ENCODE assay signal across 9 cellular contexts in the genomic region with DNA sequence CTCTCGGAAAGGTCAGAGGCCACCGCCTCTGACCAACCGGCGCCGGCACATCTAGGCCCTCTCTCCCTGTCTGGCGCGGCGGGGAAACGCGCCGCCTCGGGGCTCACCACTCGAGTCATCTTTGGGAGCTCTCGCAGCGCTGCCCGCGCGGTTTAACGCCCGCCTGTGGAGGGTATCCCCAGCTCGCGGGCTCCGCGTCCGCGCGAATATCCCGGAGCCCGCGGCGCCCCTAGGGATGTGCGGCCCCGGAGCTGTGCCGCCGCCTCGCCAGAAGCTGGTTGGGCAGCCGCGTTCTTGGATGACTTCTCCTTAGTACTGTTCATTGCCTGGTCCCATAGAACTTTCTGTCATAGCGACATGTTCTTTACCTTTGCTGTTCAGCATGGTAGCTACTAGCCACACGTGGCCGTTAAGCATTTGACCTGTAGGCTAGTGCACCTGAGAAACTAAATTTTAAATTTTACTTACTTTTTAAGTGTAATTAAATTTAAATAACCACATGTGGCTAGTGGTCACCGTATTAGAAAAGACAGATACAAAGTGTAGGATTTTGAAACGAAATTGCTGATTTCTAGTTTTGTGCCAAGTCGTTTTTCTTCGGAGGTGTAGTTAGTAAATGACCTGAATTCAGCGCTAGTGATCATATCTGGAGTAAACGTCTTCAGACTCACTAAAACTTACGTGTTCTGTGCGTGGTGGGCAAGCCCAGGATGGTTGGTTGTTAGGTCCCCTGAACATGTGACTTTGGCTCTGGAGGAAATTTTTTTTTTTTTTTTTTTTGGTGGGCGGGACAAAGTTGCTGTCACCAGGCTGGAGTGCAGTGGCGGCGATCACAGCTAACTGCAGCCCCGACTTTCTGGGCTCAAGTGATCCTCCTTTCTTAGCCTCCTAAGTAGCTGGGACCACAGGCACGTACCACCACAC. TPM values are rescaled to one million over a fixed set of nuclear protein-coding genes. Genes with fewer than 3 reads are reported as not detected.
A peak's percentile ranks its signal among the peaks of the same experiment; 100 is the strongest.
DNase-seq lines count a peak whose midpoint lies in the region; ATAC-seq, FAIRE-seq and TF ChIP-seq lines count a peak whose summit lies in the region.
"Had no signal": no experiment of that assay in that cellular context is flagged by ENCODE, and none has a peak within 500 bp of the region (broad histone marks: within the 10 kb centered on the region; RNA-seq: fewer than 3 reads in every experiment).

No MANE protein-coding gene starts in this region.

- H3K9me3 ChIP-seq in CD4-positive, alpha-beta memory T cell (ENCODE audit: control insufficient read depth in 1 of 2, low read length in 2 of 2): no peaks in the 10 kb centered on the region
- H3K9me3 ChIP-seq in HUES48 (ENCODE audit: control insufficient read depth, insufficient read depth, low read length) (no peaks in the 10 kb centered on the region), iPS-20b (ENCODE audit: insufficient read depth, low read depth, low read length) (no peaks in the 10 kb centered on the region)

- peaks cover 10% of the 10 kb centered on the region for H3K36me3 ChIP-seq in CD4-positive, alpha-beta memory T cell (ENCODE audit: insufficient read depth, low read length)
- H3K36me3 ChIP-seq in HUES48 (ENCODE audit: control insufficient read depth, insufficient read depth, low read length) (peaks cover 22% of the 10 kb centered on the region), iPS-20b (ENCODE audit: insufficient read depth, low read depth, low read length) (peaks cover 26% of the 10 kb centered on the region)

- H3K4me1 Mint-ChIP-seq in CD4-positive, alpha-beta memory T cell: peaks cover 11 to 37% (median 25%) of the 10 kb centered on the region in 4 donors
- H3K4me1 Mint-ChIP-seq in T-cell: peaks cover 26 to 35% (median 32%) of the 10 kb centered on the region in 3 donors

- CTCF ChIA-PET in CD4-positive, alpha-beta memory T cell (lab: Charles Lee; ENCODE audit: partially characterized antibody): interaction anchor here (0.9 to 7.6 kb wide), 9 partner anchors 8 to 203 kb away, joined by 3 to 45 read pairs (median 3); a partner anchor contains a TSS
- CTCF ChIA-PET in T-cell (lab: Charles Lee): interaction anchor here in 1 of 2 donors (0.6 to 2.6 kb wide), 9 partner anchors 8 to 1062 kb away, joined by 3 to 8 read pairs (median 5); a partner anchor contains a TSS

- H3K9ac ChIP-seq in HUES48 (ENCODE audit: low read depth, low read length) (peak overlapping the region; percentile 68), iPS-20b (ENCODE audit: low read depth, low read length) (peak overlapping the region; percentile 80)

- H3K27ac ChIP-seq in CD4-positive, alpha-beta memory T cell (ENCODE audit: low read depth, low read length): peak overlapping the region; percentile 93
- H3K27ac ChIP-seq in HUES48 (ENCODE audit: low read depth, low read length) (peak overlapping the region; percentile 91), iPS-20b (ENCODE audit: low read length) (no peak overlapping the region)

- TF ChIP-seq CTCF in astrocyte of the spinal cord (IDR thresholded peaks at IDR 0.05; ENCODE audit: low read depth, low read length): no peak
- no peak for TF ChIP-seq CTCF in D721Med (IDR thresholded peaks at IDR 0.05; ENCODE audit: insufficient read depth, missing control alignments)

- no peaks in the 10 kb centered on the region for H3K9me3 Mint-ChIP-seq in CD4-positive, alpha-beta memory T cell
- H3K9me3 Mint-ChIP-seq in T-cell: no peaks in the 10 kb centered on the region

- ATAC-seq in GM19463 (IDR thresholded peaks at IDR 0.05; ENCODE audit: unreplicated experiment) (peak; percentile 11), T-cell (replicated peaks in 1 of 4) (peak; percentile 36 to 49 (median 45))

- H3K27ac Mint-ChIP-seq in CD4-positive, alpha-beta memory T cell: peak overlapping the region; percentile 96 to 100 (median 98)
- H3K27ac Mint-ChIP-seq in T-cell: peak overlapping the region; percentile 91 to 98

- intact Hi-C loops in CD4-positive, alpha-beta memory T cell (cut with micrococcal nuclease): loop anchor here (1.0 to 10.0 kb wide), 2 partner anchors 182 to 235 kb away; a partner anchor contains a TSS

- peaks cover 29% of the 10 kb centered on the region for H3K4me1 ChIP-seq in CD4-positive, alpha-beta memory T cell (ENCODE audit: insufficient read depth, low read length)
- H3K4me1 ChIP-seq in HUES48 (ENCODE audit: control insufficient read depth, insufficient read depth, low read length) (no peaks in the 10 kb centered on the region), iPS-20b (ENCODE audit: insufficient read depth, low read length) (no peaks in the 10 kb centered on the region)

- H3K4me3 Mint-ChIP-seq in CD4-positive, alpha-beta memory T cell: peak overlapping the region; percentile 89 to 97 (median 94)
- H3K4me3 Mint-ChIP-seq in T-cell: peak overlapping the region; percentile 95 to 99 (median 98)

- in situ Hi-C loops in astrocyte of the spinal cord (cut with HindIII; ENCODE audit: low sequenced_read_pairs): no loop called here

- H3K27me3 ChIP-seq in CD4-positive, alpha-beta memory T cell (ENCODE audit: insufficient read depth, low read length): no peaks in the 10 kb centered on the region
- H3K27me3 ChIP-seq in HUES48 (ENCODE audit: control insufficient read depth, insufficient read depth, low read length) (no peaks in the 10 kb centered on the region), iPS-20b (ENCODE audit: insufficient read depth, low read length) (no peaks in the 10 kb centered on the region)

- H3K4me3 ChIP-seq in CD4-positive, alpha-beta memory T cell (ENCODE audit: low read length in 2 of 2): peak overlapping the region; percentile 81 to 96
- H3K4me3 ChIP-seq in HUES48 (ENCODE audit: low read depth, low read length) (peak overlapping the region; percentile 67), astrocyte of the spinal cord (ENCODE audit: low read depth, low read length) (peak overlapping the region; percentile 75), iPS-20b (ENCODE audit: low read length) (peak overlapping the region; percentile 93)

- FAIRE-seq in D721Med (lab: Jason Lieb, UNC): no peak
- FAIRE-seq: colon had no signal

- H3K27me3 Mint-ChIP-seq in CD4-positive, alpha-beta memory T cell: no peaks in the 10 kb centered on the region
- no peaks in the 10 kb centered on the region for H3K27me3 Mint-ChIP-seq in T-cell

- POLR2A ChIA-PET in CD4-positive, alpha-beta memory T cell (lab: Charles Lee; ENCODE audit: partially characterized antibody): interaction anchor here (0.6 to 3.1 kb wide), 23 partner anchors 10 to 480 kb away, joined by 3 to 93 read pairs (median 4); a partner anchor contains a TSS
- POLR2A ChIA-PET in T-cell (lab: Charles Lee): interaction anchor here (0.5 to 1.6 kb wide), 14 partner anchors 8 to 476 kb away, joined by 3 to 13 read pairs (median 5); a partner anchor contains a TSS

- DNase-seq in CD4-positive, alpha-beta memory T cell: peak; percentile 60 to 78 (median 68)
- DNase-seq in T-cell (peak in 33 of 34 experiments; percentile 12 to 60 (median 41)), astrocyte of the spinal cord (ENCODE audit: low read depth, low spot score) (peak; percentile 41), D721Med (ENCODE audit: insufficient read length, low spot score) (no peak)
- peak; percentile 21 to 35 for DNase-seq in stimulated activated CD4-positive, alpha-beta T cell treated with anti-CD3 and anti-CD28 coated beads, Interleukin-12 subunit alpha, Interleukin-12 subunit beta, amount 100 ng/mL, for 24 hours (ENCODE audit: low read depth in 2 of 2)

- peaks cover 0 to 22% of the 10 kb centered on the region in 2 donors for H3K36me3 Mint-ChIP-seq in CD4-positive, alpha-beta memory T cell
- no peaks in the 10 kb centered on the region for H3K36me3 Mint-ChIP-seq in T-cell

RNA-seq across cellular contexts. Expression of a gene that starts 0.8 kb away (rescaled TPM):
- 100 to 1,000 TPM; 141 to 149 TPM for total RNA-seq in CD4-positive, alpha-beta memory T cell
- 100 to 1,000 TPM; 109 to 153 TPM for polyA plus RNA-seq in CD4-positive, alpha-beta memory T cell
- 100 to 1,000 TPM; 136 to 163 (median 153) TPM for total RNA-seq in T-cell

RNA-seq across cellular contexts. Expression of a gene that starts 20.8 kb away (rescaled TPM):
- total RNA-seq in CD4-positive, alpha-beta memory T cell: 10 to 100 TPM; 12.7 to 19.2 TPM
- 10 to 100 TPM; 21.9 to 67.6 TPM for polyA plus RNA-seq in CD4-positive, alpha-beta memory T cell
- 10 to 100 TPM in 4 of 5 donors, 1 to 10 TPM in 1; 9.4 to 18.2 (median 14.7) TPM for total RNA-seq in T-cell
